10 cellular contexts compared by ENCODE assay signal in the genomic region with DNA sequence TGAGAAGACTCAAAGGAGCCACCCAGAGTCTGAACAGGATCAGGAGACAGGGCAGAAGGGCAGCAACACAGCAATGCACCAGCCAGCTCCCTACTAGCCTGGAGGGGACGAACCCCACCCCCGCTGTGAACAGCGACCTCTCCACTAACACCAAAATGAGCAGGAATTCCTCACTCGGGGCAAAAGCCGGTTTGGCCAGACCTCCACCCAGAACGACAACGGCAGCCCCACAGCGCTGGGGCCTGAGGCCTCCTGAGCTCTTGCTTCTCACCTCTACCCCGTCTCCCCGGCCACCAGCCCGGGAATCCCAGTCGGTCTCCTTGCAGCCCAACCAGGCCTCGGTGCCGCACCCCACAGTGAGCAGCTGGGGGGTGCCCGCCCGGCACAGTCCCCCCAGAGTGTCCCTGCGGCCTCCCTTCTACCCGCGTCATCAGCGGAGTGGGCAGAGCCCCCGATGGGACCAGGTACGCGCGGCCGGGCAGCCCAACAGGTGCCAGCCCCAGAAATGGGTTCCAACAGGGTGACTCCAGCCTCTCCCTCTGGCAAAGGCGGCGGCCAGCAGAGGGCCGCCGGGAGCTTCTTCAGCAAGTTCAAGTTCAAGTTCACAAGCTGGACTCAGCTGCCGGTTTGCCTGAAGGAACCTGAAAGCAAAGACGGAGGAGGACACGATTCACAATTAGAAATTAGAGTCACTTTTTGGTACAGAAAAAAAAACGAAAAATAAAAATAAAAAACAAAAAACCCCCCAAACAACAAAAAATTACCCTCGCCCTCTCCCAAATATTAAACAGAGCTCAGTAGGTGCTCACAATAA.
DNase-seq lines count a peak whose midpoint lies in the region; ATAC-seq and TF ChIP-seq lines count a peak whose summit lies in the region.
"Had no signal": no experiment of that assay in that cellular context is flagged by ENCODE, and none has a peak within 500 bp of the region (broad histone marks: within the 10 kb centered on the region; RNA-seq: fewer than 3 reads in every experiment).

No MANE protein-coding gene starts in this region.

- DNase-seq in Right ventricle myocardium inferior (ENCODE audit: missing footprints) (peak; percentile 75), cardiac septum (ENCODE audit: low spot score) (no peak), esophagus muscularis mucosa (ENCODE audit: extremely low spot score) (no peak), mucosa of descending colon (peak; percentile 53 to 60 (median 57)), aorta (peak; percentile 67 to 79), NCI-H1092 treated with DMSO at 0.1 percent for 48 hours (lab: John Stamatoyannopoulos, UW) (no peak), DMS 273 (lab: John Stamatoyannopoulos, UW; ENCODE audit: unreplicated experiment) (no peak)
- DNase-seq: DMS153 had no signal

- peaks cover 0 to 12% (median 3%) of the 10 kb centered on the region in 4 donors for H3K9me3 ChIP-seq in esophagus muscularis mucosa
- no peaks in the 10 kb centered on the region for H3K9me3 ChIP-seq in mucosa of descending colon
- H3K9me3 ChIP-seq in aorta (ENCODE audit: control insufficient read depth, low read length): peaks cover 1% of the 10 kb centered on the region

- H3K4me1 ChIP-seq in esophagus muscularis mucosa (peaks cover 0 to 15% (median 8%) of the 10 kb centered on the region in 4 donors), mucosa of descending colon (ENCODE audit: low read depth) (no peaks in the 10 kb centered on the region), aorta (ENCODE audit: control insufficient read depth in 1 of 2, insufficient read depth in 2 of 2, low read length in 2 of 2) (no peaks in the 10 kb centered on the region)

- intact Hi-C loops in Right ventricle myocardium inferior (cut with DNase I) (loop anchor here (1.0 kb wide), 1 partner anchor 129 kb away; a partner anchor contains a TSS), cardiac septum (cut with DNase I) (no loop called here), esophagus muscularis mucosa (cut with DNase I) (no loop called here), mucosa of descending colon (cut with DNase I, micrococcal nuclease) (no loop called here), aorta (cut with DNase I) (no loop called here)

- ATAC-seq in Right ventricle myocardium inferior: peak; percentile 71
- peak; percentile 65 for ATAC-seq in mucosa of descending colon
- peak; percentile 73 for ATAC-seq in aorta (ENCODE audit: low FRiP score)
- no peak for ATAC-seq in GM21526 (IDR thresholded peaks at IDR 0.05; ENCODE audit: low FRiP score, unreplicated experiment)

- H3K4me3 ChIP-seq in esophagus muscularis mucosa (peak overlapping the region; percentile 40 to 55 (median 44)), mucosa of descending colon (no peak overlapping the region), aorta (ENCODE audit: low read length in 2 of 2) (peak overlapping the region; percentile 4 to 14)

- H3K36me3 ChIP-seq in esophagus muscularis mucosa: no peaks in the 10 kb centered on the region
- H3K36me3 ChIP-seq in mucosa of descending colon (ENCODE audit: low read depth): no peaks in the 10 kb centered on the region
- no peaks in the 10 kb centered on the region for H3K36me3 ChIP-seq in aorta (ENCODE audit: control insufficient read depth in 1 of 2, insufficient read depth in 2 of 2, low read length in 1 of 2)

- TF ChIP-seq CTCF in esophagus muscularis mucosa (IDR thresholded peaks at IDR 0.05): peak; percentile 21 to 40 (median 21)
- no peak for TF ChIP-seq CTCF in mucosa of descending colon (IDR thresholded peaks at IDR 0.05)

- no peak for TF ChIP-seq EP300 in esophagus muscularis mucosa (IDR thresholded peaks at IDR 0.05)

- peaks cover 0 to 34% (median 2%) of the 10 kb centered on the region in 4 donors for H3K27me3 ChIP-seq in esophagus muscularis mucosa
- no peaks in the 10 kb centered on the region for H3K27me3 ChIP-seq in aorta (ENCODE audit: control insufficient read depth in 1 of 2, insufficient read depth in 2 of 2, low read length in 1 of 2)

- TF ChIP-seq POLR2A in esophagus muscularis mucosa (IDR thresholded peaks at IDR 0.05; ENCODE audit: low read depth): no peak

- 16% methylated on average over 14 of the region's 34 CpGs for WGBS in esophagus muscularis mucosa
- 31 to 35% methylated on average over 33 to 34 of the region's 34 CpGs for WGBS in aorta, 2 donors

- H3K27ac ChIP-seq in esophagus muscularis mucosa (replicated peaks in 1 of 4) (no peak overlapping the region), aorta (ENCODE audit: low read depth in 1 of 2, low read length in 2 of 2) (no peak overlapping the region)
- H3K27ac ChIP-seq: KMS-11 had no signal

Comparison
In these comparisons a context has a peak if more than half of its experiments do, and no peak if none do; other contexts are left out.
1. DNase-seq: peak in Right ventricle myocardium inferior (single experiment), mucosa of descending colon (3 of 3) and aorta (2 of 2); none in cardiac septum (single experiment), esophagus muscularis mucosa (single experiment), NCI-H1092 treated with DMSO at 0.1 percent for 48 hours (single experiment) and DMS 273 (single experiment).